Comparison of ENCODE assay signal across 9 cellular contexts in the genomic region with DNA sequence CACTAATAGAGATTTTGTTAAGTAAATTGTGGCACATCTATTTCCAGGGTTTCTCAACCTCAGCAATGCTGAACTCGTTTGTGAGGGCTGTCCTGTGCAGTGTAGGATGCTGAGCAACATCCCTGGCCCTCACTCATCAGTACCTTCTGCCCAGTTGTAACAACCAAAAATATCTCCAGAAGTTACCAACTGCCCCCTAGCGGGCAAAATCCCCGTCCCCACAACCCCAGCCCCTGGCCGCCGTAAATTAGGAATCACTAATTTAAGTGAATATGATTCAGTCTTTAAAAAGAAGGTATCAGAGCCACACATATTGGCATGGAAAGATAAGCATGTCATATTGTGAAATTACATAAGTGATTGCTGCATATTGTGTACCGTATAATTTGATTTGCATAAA.
DNase-seq lines count a peak whose midpoint lies in the region; ATAC-seq and TF ChIP-seq lines count a peak whose summit lies in the region.
"Had no signal": no experiment of that assay in that cellular context is flagged by ENCODE, and none has a peak within 500 bp of the region (broad histone marks: within the 10 kb centered on the region; RNA-seq: fewer than 3 reads in every experiment).

No MANE protein-coding gene starts in this region.

- H3K79me2 ChIP-seq in PC-3 (ENCODE audit: low read length), result no peaks in the 10 kb centered on the region

- H3K27me3 ChIP-seq in PC-3 (ENCODE audit: low read length), result no peaks in the 10 kb centered on the region

- H3K27me3 Mint-ChIP-seq in endothelial cell (ENCODE audit: unreplicated experiment), result no peaks in the 10 kb centered on the region
- H3K27me3 Mint-ChIP-seq: activated naive CD8-positive, alpha-beta T cell treated with anti-CD3 and anti-CD28 coated beads, Interleukin-2, amount 10 ng/mL, durations not matched to agents 7 days and 5 days had no signal

- no peaks in the 10 kb centered on the region for H3K36me3 Mint-ChIP-seq in endothelial cell (ENCODE audit: low read depth, unreplicated experiment)

- no peaks in the 10 kb centered on the region for H3K36me3 ChIP-seq in PC-3 (ENCODE audit: low read depth, low read length)

- no TSS peak for BruUV-seq in PC-3 (replicated peaks; lab: Mats Ljungman, UMichigan)

- H3K4me1 Mint-ChIP-seq in endothelial cell (ENCODE audit: unreplicated experiment), result no peaks in the 10 kb centered on the region

- DNase-seq in activated CD4-positive, CD25-positive, alpha-beta regulatory T cell treated with anti-CD3 and anti-CD28 coated beads, Interleukin-2, amount 50 U/mL, for 72 hours, result peak; percentile 37
- DNase-seq in PC-3 (peak; percentile 58), endothelial cell (ENCODE audit: low spot score) (peak; percentile 39), NCI-H2081 (lab: John Stamatoyannopoulos, UW) (no peak), LoVo (ENCODE audit: low spot score) (no peak), NCI-H1694 (lab: John Stamatoyannopoulos, UW) (no peak)
- DNase-seq in stimulated activated CD4-positive, alpha-beta T cell treated with anti-CD3 and anti-CD28 coated beads, Interleukin-12 subunit alpha, Interleukin-12 subunit beta, amount 100 ng/mL, for 48 hours (ENCODE audit: low read depth in 2 of 3, low spot score in 1 of 3), result peak in 2 of 3 donors; percentile 23 to 57
- DNase-seq: activated naive CD8-positive, alpha-beta T cell treated with anti-CD3 and anti-CD28 coated beads, Interleukin-2, amount 10 ng/mL, durations not matched to agents 7 days and 5 days had no signal

- H3K4me3 ChIP-seq in PC-3 (ENCODE audit: low read length), result no peak overlapping the region

- H3F3A ChIP-seq in PC-3 (ENCODE audit: low read length, unreplicated experiment), result no peaks in the 10 kb centered on the region

- TF ChIP-seq CTCF in PC-3 (conservative IDR thresholded peaks at IDR 0.05; ENCODE audit: low read depth, low read length) (peak; percentile 71), endothelial cell (IDR thresholded peaks at IDR 0.05; ENCODE audit: unreplicated experiment) (peak; percentile 77)

- intact Hi-C loops in PC-3 (cut with micrococcal nuclease), result no loop called here

- no peak overlapping the region for H3K9ac ChIP-seq in PC-3 (ENCODE audit: low read length)

- no peaks in the 10 kb centered on the region for H3K9me3 ChIP-seq in PC-3 (ENCODE audit: low read length)

- H3K27ac Mint-ChIP-seq in endothelial cell (ENCODE audit: unreplicated experiment), result no peak overlapping the region
- H3K27ac Mint-ChIP-seq: activated naive CD8-positive, alpha-beta T cell treated with anti-CD3 and anti-CD28 coated beads, Interleukin-2, amount 10 ng/mL, durations not matched to agents 7 days and 5 days had no signal

- no peak overlapping the region for H3K4me3 Mint-ChIP-seq in endothelial cell (ENCODE audit: unreplicated experiment)
- H3K4me3 Mint-ChIP-seq: activated naive CD8-positive, alpha-beta T cell treated with anti-CD3 and anti-CD28 coated beads, Interleukin-2, amount 10 ng/mL, durations not matched to agents 7 days and 5 days had no signal

- CTCF ChIA-PET in PC-3 (lab: Charles Lee), result interaction anchor here (0.6 kb wide), 1 partner anchor 344 kb away, joined by 4 read pairs; no protein-coding TSS in a partner anchor

- no peaks in the 10 kb centered on the region for H3K9me3 Mint-ChIP-seq in endothelial cell (ENCODE audit: unreplicated experiment)
- H3K9me3 Mint-ChIP-seq: activated naive CD8-positive, alpha-beta T cell treated with anti-CD3 and anti-CD28 coated beads, Interleukin-2, amount 10 ng/mL, durations not matched to agents 7 days and 5 days had no signal

- no peak for ATAC-seq in activated CD4-positive, CD25-positive, alpha-beta regulatory T cell treated with anti-CD3 and anti-CD28 coated beads, Interleukin-2, amount 50 U/mL, for 24 hours
- ATAC-seq in PC-3, result peak; percentile 75

- no peaks in the 10 kb centered on the region for H3K9me2 ChIP-seq in PC-3 (replicated peaks; ENCODE audit: low read length)

- H2AFZ ChIP-seq in PC-3 (ENCODE audit: low read length), result no peak overlapping the region

- H3K4me2 ChIP-seq in PC-3 (ENCODE audit: low read length), result no peak overlapping the region

- no peak overlapping the region for H3K27ac ChIP-seq in PC-3 (ENCODE audit: low read length)

- POLR2A ChIA-PET in PC-3 (lab: Charles Lee; ENCODE audit: unreplicated experiment), result no interaction called here

- H3K4me1 ChIP-seq in PC-3 (ENCODE audit: insufficient read depth, low read length), result peaks cover 2% of the 10 kb centered on the region

- H4K20me1 ChIP-seq in PC-3 (ENCODE audit: low read length), result no peaks in the 10 kb centered on the region

Comparison
In these comparisons a context has a peak if more than half of its experiments do, and no peak if none do; other contexts are left out.
1. DNase-seq: peak in activated CD4-positive, CD25-positive, alpha-beta regulatory T cell treated with anti-CD3 and anti-CD28 coated beads, Interleukin-2, amount 50 U/mL, for 72 hours (single experiment), PC-3 (single experiment), endothelial cell (single experiment) and stimulated activated CD4-positive, alpha-beta T cell treated with anti-CD3 and anti-CD28 coated beads, Interleukin-12 subunit alpha, Interleukin-12 subunit beta, amount 100 ng/mL, for 48 hours (2 of 3); none in NCI-H2081 (0 of 2), LoVo (single experiment) and NCI-H1694 (single experiment).